ENCODE assay signal across 15 cellular contexts in the genomic region with DNA sequence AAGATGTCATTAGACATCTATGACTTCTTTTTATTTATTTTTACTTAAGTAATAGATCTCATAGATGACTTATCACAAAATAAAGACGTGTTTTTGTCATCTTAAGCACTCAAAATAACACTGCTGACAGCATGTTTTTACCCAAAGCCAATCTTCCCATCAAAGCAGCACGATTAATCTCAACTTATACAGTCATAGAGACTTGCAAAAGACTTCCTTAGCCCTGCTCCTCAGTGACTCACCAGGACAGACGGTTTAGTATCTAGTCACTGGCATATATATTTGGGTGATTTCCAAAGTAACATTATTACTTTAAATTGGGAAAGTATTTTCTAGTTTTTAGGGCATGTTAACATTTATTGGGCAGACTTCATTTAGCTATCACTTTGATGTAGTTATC. TPM values are rescaled to one million over a fixed set of nuclear protein-coding genes. Genes with fewer than 3 reads are reported as not detected.
DNase-seq lines count a peak whose midpoint lies in the region; ATAC-seq and TF ChIP-seq lines count a peak whose summit lies in the region.
"Had no signal": no experiment of that assay in that cellular context is flagged by ENCODE, and none has a peak within 500 bp of the region (broad histone marks: within the 10 kb centered on the region; RNA-seq: fewer than 3 reads in every experiment).

No MANE protein-coding gene starts in this region.

- H3K4me1 ChIP-seq in breast epithelium (no peaks in the 10 kb centered on the region), upper lobe of right lung (peaks cover 5% of the 10 kb centered on the region)
- H3K4me1 ChIP-seq: gastrocnemius medialis had no signal

- DNase-seq in MCF 10A (ENCODE audit: unreplicated experiment) (peak; percentile 85), breast epithelium (ENCODE audit: low spot score in 2 of 2) (no peak), RPMI7951 (ENCODE audit: low read depth) (peak; percentile 47), fibroblast of the aortic adventitia (ENCODE audit: low read depth) (peak; percentile 16), upper lobe of right lung (no peak), midbrain (lab: John Stamatoyannopoulos, UW) (no peak)
- DNase-seq: activated T-cell treated with anti-CD3 and anti-CD28 coated beads, Interleukin-2, amount 50 U/mL, for 4 hours; gastrocnemius medialis; stimulated activated CD4-positive, alpha-beta T cell treated with anti-CD3 and anti-CD28 coated beads, Interleukin-4, amount 100 ng/mL, for 1 hour had no signal

- intact Hi-C loops in MCF 10A (cut with micrococcal nuclease) = no loop called here
- intact Hi-C loops in breast epithelium (cut with DNase I; ENCODE audit: low total_unique reads) = loop anchor here (5.0 kb wide), 1 partner anchor 975 kb away; no protein-coding TSS in a partner anchor
- intact Hi-C loops in upper lobe of right lung (cut with DNase I) = no loop called here

- H3K4me3 ChIP-seq in breast epithelium (no peak overlapping the region), fibroblast of the aortic adventitia (ENCODE audit: low read depth, low read length) (no peak overlapping the region), upper lobe of right lung (no peak overlapping the region)
- H3K4me3 ChIP-seq: gastrocnemius medialis had no signal

- H3K27me3 Mint-ChIP-seq in MCF 10A (ENCODE audit: insufficient read depth, unreplicated experiment) = no peaks in the 10 kb centered on the region

- TF ChIP-seq CTCF in MCF 10A (IDR thresholded peaks at IDR 0.05; ENCODE audit: unreplicated experiment) = no peak
- TF ChIP-seq CTCF in breast epithelium (IDR thresholded peaks at IDR 0.05) = no peak
- no peak for TF ChIP-seq CTCF in fibroblast of the aortic adventitia (IDR thresholded peaks at IDR 0.05; ENCODE audit: insufficient read depth, low read length)
- TF ChIP-seq CTCF in upper lobe of right lung (IDR thresholded peaks at IDR 0.05) = no peak

- CTCF ChIA-PET in MCF 10A (lab: Yijun Ruan, JAX) = interaction anchor here (1.1 to 11.3 kb wide), 3 partner anchors 9 to 474 kb away, joined by 3 to 255 read pairs (median 4); no protein-coding TSS in a partner anchor

- peak; percentile 62 for ATAC-seq in upper lobe of right lung
- no peak for ATAC-seq in GM18870 (IDR thresholded peaks at IDR 0.05; ENCODE audit: unreplicated experiment)
- ATAC-seq in HG02981 (IDR thresholded peaks at IDR 0.05; ENCODE audit: unreplicated experiment) = no peak
- ATAC-seq: gastrocnemius medialis, WTC11 had no signal

- no peak overlapping the region for H3K4me3 Mint-ChIP-seq in MCF 10A (ENCODE audit: unreplicated experiment)
- H3K4me3 Mint-ChIP-seq: activated T-cell treated with anti-CD3 and anti-CD28 coated beads, Interleukin-2, amount 50 U/mL, for 4 hours; IgD-negative memory B cell; WTC11 had no signal

- no TSS peak for BruUV-seq in MCF 10A (replicated peaks; lab: Mats Ljungman, UMichigan)

- H3K27ac Mint-ChIP-seq in MCF 10A (ENCODE audit: low read depth, unreplicated experiment) = no peak overlapping the region
- H3K27ac Mint-ChIP-seq: IgD-negative memory B cell, WTC11 had no signal

- H3K27me3 ChIP-seq in breast epithelium = no peaks in the 10 kb centered on the region
- no peaks in the 10 kb centered on the region for H3K27me3 ChIP-seq in upper lobe of right lung

- no peaks in the 10 kb centered on the region for H3K9me3 Mint-ChIP-seq in MCF 10A (ENCODE audit: unreplicated experiment)
- H3K9me3 Mint-ChIP-seq: activated T-cell treated with anti-CD3 and anti-CD28 coated beads, Interleukin-2, amount 50 U/mL, for 4 hours; WTC11 had no signal

- H3K36me3 Mint-ChIP-seq in MCF 10A (ENCODE audit: insufficient read depth, unreplicated experiment) = no peaks in the 10 kb centered on the region
- H3K36me3 Mint-ChIP-seq: IgD-negative memory B cell, WTC11 had no signal

- H3K27ac ChIP-seq in breast epithelium = no peak overlapping the region
- no peak overlapping the region for H3K27ac ChIP-seq in upper lobe of right lung
- H3K27ac ChIP-seq: gastrocnemius medialis had no signal

- POLR2A ChIA-PET in MCF 10A (lab: Yijun Ruan, JAX) = interaction anchor here (0.6 to 2.6 kb wide), 8 partner anchors 9 to 50 kb away, joined by 3 to 10 read pairs (median 4); partner anchors contain the start of gene OLR1

- no peaks in the 10 kb centered on the region for H3K36me3 ChIP-seq in breast epithelium
- no peaks in the 10 kb centered on the region for H3K36me3 ChIP-seq in upper lobe of right lung
- H3K36me3 ChIP-seq: gastrocnemius medialis had no signal

- peaks cover 15% of the 10 kb centered on the region for H3K4me1 Mint-ChIP-seq in MCF 10A (ENCODE audit: insufficient read depth, unreplicated experiment)

- H3K9me3 ChIP-seq in breast epithelium (no peaks in the 10 kb centered on the region), upper lobe of right lung (no peaks in the 10 kb centered on the region)
- H3K9me3 ChIP-seq: gastrocnemius medialis had no signal

- TF ChIP-seq POLR2A in breast epithelium (IDR thresholded peaks at IDR 0.05) = no peak

RNA-seq across cellular contexts. Expression of gene TMEM52B, which starts 3.8 kb away (rescaled TPM):
- not detected in 2 replicates for total RNA-seq in MCF 10A (2022)
- total RNA-seq in breast epithelium = under 1 TPM in 2 of 3 donors, not detected in 1; 0.33 to 0.44 TPM
- not detected in 2 replicates for total RNA-seq in RPMI7951 (2014; rRNA removed; shearing (Covaris generic))
- under 0.01 and 0.08 TPM in 2 replicates for total RNA-seq in fibroblast of the aortic adventitia (ENCODE audit: low replicate concordance)
- total RNA-seq in upper lobe of right lung = 2.3 TPM
- total RNA-seq: activated T-cell treated with anti-CD3 and anti-CD28 coated beads, Interleukin-2, amount 50 U/mL, for 4 hours; gastrocnemius medialis; lower leg skin; posterior vena cava; WTC11 had no signal

RNA-seq across cellular contexts. Expression of gene OLR1, which starts 10.7 kb away (rescaled TPM):
- 0.25 TPM in 1 of 2 replicates, not detected in the other for total RNA-seq in MCF 10A (2022)
- total RNA-seq in breast epithelium = 10 to 100 TPM in 1 of 3 donors, 1 to 10 TPM in 1, not detected in 1; 3.3 to 17.1 TPM
- not detected in 2 replicates for total RNA-seq in RPMI7951 (2014; rRNA removed; shearing (Covaris generic))
- total RNA-seq in fibroblast of the aortic adventitia (ENCODE audit: low replicate concordance) = not detected in 2 replicates
- total RNA-seq in upper lobe of right lung = 96.1 TPM
- total RNA-seq: activated T-cell treated with anti-CD3 and anti-CD28 coated beads, Interleukin-2, amount 50 U/mL, for 4 hours; lower leg skin; WTC11 had no signal

RNA-seq across cellular contexts. Expression of gene GABARAPL1, which starts 30.0 kb away (rescaled TPM):
- total RNA-seq in MCF 10A (2022) (19.7 and 28.1 TPM in 2 replicates), breast epithelium (100 to 1,000 TPM; 146 to 182 (median 155) TPM), fibroblast of the aortic adventitia (ENCODE audit: low replicate concordance) (26.3 and 82.4 TPM in 2 replicates), upper lobe of right lung (114 TPM)
- total RNA-seq in RPMI7951 (2014; rRNA removed; shearing (Covaris generic)) = 14.3 and 20.7 TPM in 2 replicates

RNA-seq across cellular contexts. Expression of gene CLEC7A, which starts 52.7 kb away (rescaled TPM):
- not detected in 2 replicates for total RNA-seq in MCF 10A (2022)
- 10 to 100 TPM in 2 of 3 donors, 1 to 10 TPM in 1; 5.2 to 14.7 (median 13.8) TPM for total RNA-seq in breast epithelium
- not detected in 2 replicates for total RNA-seq in RPMI7951 (2014; rRNA removed; shearing (Covaris generic))
- total RNA-seq in fibroblast of the aortic adventitia (ENCODE audit: low replicate concordance) = not detected in 2 replicates
- total RNA-seq in upper lobe of right lung = 51.1 TPM

Comparison
In these comparisons a context has a peak if more than half of its experiments do, and no peak if none do; other contexts are left out.
1. DNase-seq: peak in MCF 10A (single experiment), RPMI7951 (single experiment) and fibroblast of the aortic adventitia (single experiment); none in breast epithelium (0 of 2), upper lobe of right lung (single experiment) and midbrain (single experiment).